29 cellular contexts compared by ENCODE assay signal in genomic region chr1:2538872-2539271, GRCh38. TPM values are rescaled to one million over a fixed set of nuclear protein-coding genes. Genes with fewer than 3 reads are reported as not detected.
"Had no signal": no experiment of that assay in that cellular context is flagged by ENCODE, and none has a peak within 500 bp of the region (broad histone marks: within the 10 kb centered on the region; RNA-seq: fewer than 3 reads in every experiment).

No MANE protein-coding gene starts in this region.

- H3K27ac Mint-ChIP-seq: natural killer cell treated with Interleukin-12 subunit alpha and Interleukin-12 subunit beta and Interleukin-15 and Interleukin-18, amount 100 ng/mL, for 72 hours; nephron progenitor cell; stimulated activated memory B cell treated with anti-CD40 and anti-IgM and Interleukin-4, amounts not matched to agents 10 μg/mL and 1 μg/mL and 100 μg/mL, for 72 hours; stimulated activated naive CD8-positive, alpha-beta T cell treated with anti-CD3 and anti-CD28 coated beads, Interleukin-15, amount 100 ng/mL, for 72 hours; type B pancreatic cell had no signal

- H3K9me3 ChIP-seq: neutrophil, pancreas, prostate gland, spleen, suprapubic skin, testis, tibial artery, transverse colon, upper lobe of right lung, uterus had no signal

- H3K36me3 Mint-ChIP-seq: naive B cell; naive thymus-derived CD8-positive, alpha-beta T cell; natural killer cell treated with Interleukin-12 subunit alpha and Interleukin-12 subunit beta and Interleukin-15 and Interleukin-18, amount 100 ng/mL, for 72 hours; stimulated activated memory B cell treated with anti-CD40 and anti-IgM and Interleukin-4, amounts not matched to agents 10 μg/mL and 1 μg/mL and 100 μg/mL, for 72 hours; type B pancreatic cell had no signal

- DNase-seq: naive B cell; nephron progenitor cell; nucleus accumbens; pancreas; right cardiac atrium; spleen; stimulated activated CD4-positive, alpha-beta T cell treated with anti-CD3 and anti-CD28 coated beads, Interleukin-12 subunit alpha, Interleukin-12 subunit beta, amount 100 ng/mL, for 4 hours; stimulated activated CD4-positive, alpha-beta T cell treated with anti-CD3 and anti-CD28 coated beads, Interleukin-4, amount 100 ng/mL, for 4 hours; substantia nigra; testis; tibial artery; transverse colon; upper lobe of right lung; uterus had no signal

- H3K27me3 ChIP-seq: pancreas, testis had no signal

- H3K27ac ChIP-seq: neutrophil, pancreas, prostate gland, skin epidermis, spleen, suprapubic skin, testis, tibial artery, transverse colon, upper lobe of right lung, uterus had no signal

- H3K9me3 Mint-ChIP-seq: naive B cell; naive thymus-derived CD8-positive, alpha-beta T cell; natural killer cell treated with Interleukin-12 subunit alpha and Interleukin-12 subunit beta and Interleukin-15 and Interleukin-18, amount 100 ng/mL, for 72 hours; neural crest cell; stimulated activated memory B cell treated with anti-CD40 and anti-IgM and Interleukin-4, amounts not matched to agents 10 μg/mL and 1 μg/mL and 100 μg/mL, for 72 hours; stimulated activated naive CD8-positive, alpha-beta T cell treated with anti-CD3 and anti-CD28 coated beads, Interleukin-15, amount 100 ng/mL, for 72 hours; type B pancreatic cell had no signal

- ATAC-seq: right cardiac atrium; sciatic nerve; stimulated activated memory B cell treated with anti-CD40 and anti-IgM and Interleukin-4, amounts not matched to agents 10 μg/mL and 1 μg/mL and 100 μg/mL, for 72 hours; upper lobe of right lung had no signal

- H3K4me1 ChIP-seq: pancreas had no signal

- H3K4me3 Mint-ChIP-seq: naive B cell; naive thymus-derived CD8-positive, alpha-beta T cell; natural killer cell treated with Interleukin-12 subunit alpha and Interleukin-12 subunit beta and Interleukin-15 and Interleukin-18, amount 100 ng/mL, for 72 hours; nephron progenitor cell; neural crest cell; stimulated activated memory B cell treated with anti-CD40 and anti-IgM and Interleukin-4, amounts not matched to agents 10 μg/mL and 1 μg/mL and 100 μg/mL, for 72 hours; stimulated activated naive CD8-positive, alpha-beta T cell treated with anti-CD3 and anti-CD28 coated beads, Interleukin-15, amount 100 ng/mL, for 72 hours; type B pancreatic cell had no signal

- H3K4me2 ChIP-seq: smooth muscle cell had no signal

- H3K36me3 ChIP-seq: neutrophil, pancreas, prostate gland, spleen, suprapubic skin, tibial artery, transverse colon, upper lobe of right lung, uterus had no signal

- H3K27me3 Mint-ChIP-seq: stimulated activated naive CD8-positive, alpha-beta T cell treated with anti-CD3 and anti-CD28 coated beads, Interleukin-15, amount 100 ng/mL, for 72 hours had no signal

- FAIRE-seq: pancreas had no signal

- H3K4me3 ChIP-seq: pancreas, prostate gland, skin epidermis, smooth muscle cell, spleen, suprapubic skin, testis, tibial artery, transverse colon, upper lobe of right lung, uterus had no signal

RNA-seq across cellular contexts. Expression of gene HES5, which starts 8.8 kb away (rescaled TPM):
- total RNA-seq: natural killer cell treated with Interleukin-12 subunit alpha and Interleukin-12 subunit beta and Interleukin-15 and Interleukin-18, amount 100 ng/mL, for 72 hours; omental fat pad; osteocyte; pulmonary artery endothelial cell had no signal
- polyA plus RNA-seq: naive thymus-derived CD8-positive, alpha-beta T cell had no signal

RNA-seq across cellular contexts. Expression of gene TNFRSF14, which starts 17.3 kb away (rescaled TPM):
- total RNA-seq: smooth muscle cell had no signal
- polyA plus RNA-seq: smooth muscle cell had no signal
